ENCODE assay signal across 8 cellular contexts in genomic region chr7:100429637-100430449, GRCh38. TPM values are rescaled to one million over a fixed set of nuclear protein-coding genes. Genes with fewer than 3 reads are reported as not detected.
DNase-seq lines count a peak whose midpoint lies in the region; ATAC-seq and TF ChIP-seq lines count a peak whose summit lies in the region.

Gene MEPCE (plus strand): TSS chr7:100429831. CDS start chr7:100430019, 188 bp downstream.

- H3K4me2 ChIP-seq in parathyroid adenoma (ENCODE audit: low read length) = peak within 1 kb of the TSS; percentile 99

- peaks cover 6% of the 10 kb centered on the region for H3K79me2 ChIP-seq in parathyroid adenoma

- H3K27me3 ChIP-seq in adipocyte (replicated peaks; ENCODE audit: control insufficient read depth, insufficient read depth, low read length) (no peaks in the 10 kb centered on the region), parathyroid adenoma (ENCODE audit: control insufficient read depth, insufficient read depth, low read length) (no peaks in the 10 kb centered on the region), thyroid gland (no peaks in the 10 kb centered on the region)

- peaks cover 29% of the 10 kb centered on the region for H3K4me1 ChIP-seq in adipocyte (ENCODE audit: control insufficient read depth, insufficient read depth, low read length)
- peaks cover 30% of the 10 kb centered on the region for H3K4me1 ChIP-seq in parathyroid adenoma
- H3K4me1 ChIP-seq in thyroid gland = peaks cover 34 to 51% of the 10 kb centered on the region in 2 donors

- ATAC-seq in HG02763 (IDR thresholded peaks at IDR 0.05; ENCODE audit: unreplicated experiment) = peak; percentile 39
- peak; percentile 76 for ATAC-seq in Right ventricle myocardium superior (ENCODE audit: poor library complexity)

- H3K4me3 ChIP-seq in GM12865 (ENCODE audit: low read depth, low read length) (peak within 1 kb of the TSS; percentile 64), adipocyte (ENCODE audit: low read length) (peak within 1 kb of the TSS; percentile 98), parathyroid adenoma (ENCODE audit: low read depth, low read length) (peak within 1 kb of the TSS; percentile 99), thyroid gland (replicated peaks in 1 of 3) (peak within 1 kb of the TSS; percentile 36 to 89 (median 88))

- TF ChIP-seq CTCF in GM12865 (IDR thresholded peaks at IDR 0.05; ENCODE audit: insufficient read depth, low read depth, low read length, missing control alignments) (no peak), parathyroid adenoma (IDR thresholded peaks at IDR 0.05) (no peak), thyroid gland (IDR thresholded peaks at IDR 0.05) (no peak)

- H3K27ac ChIP-seq in parathyroid adenoma = peak within 1 kb of the TSS; percentile 100
- H3K27ac ChIP-seq in thyroid gland = peak within 1 kb of the TSS; percentile 99 to 100 (median 99)

- 0% methylated on average over 35 to 39 of the region's 94 CpGs for WGBS in thyroid gland, 2 donors

- no peaks in the 10 kb centered on the region for H3K9me3 ChIP-seq in adipocyte (ENCODE audit: control insufficient read depth, low read length)
- H3K9me3 ChIP-seq in parathyroid adenoma (ENCODE audit: control insufficient read depth, low read length) = no peaks in the 10 kb centered on the region
- no peaks in the 10 kb centered on the region for H3K9me3 ChIP-seq in thyroid gland

- intact Hi-C loops in Right ventricle myocardium superior (cut with DNase I) (no loop called here), thyroid gland (cut with DNase I) (no loop called here)

- TF ChIP-seq POLR2A in thyroid gland (IDR thresholded peaks at IDR 0.05) = peak in 1 of 2 donors; percentile 82

- peaks cover 30% of the 10 kb centered on the region for H3K36me3 ChIP-seq in adipocyte (ENCODE audit: control insufficient read depth, insufficient read depth, low read length, severe bottlenecking)
- H3K36me3 ChIP-seq in parathyroid adenoma (ENCODE audit: control insufficient read depth, insufficient read depth, low read length) = no peaks in the 10 kb centered on the region
- peaks cover 17 to 20% of the 10 kb centered on the region in 2 donors for H3K36me3 ChIP-seq in thyroid gland

- H3K9ac ChIP-seq in adipocyte (ENCODE audit: low read length) = peak within 1 kb of the TSS; percentile 95
- peak within 1 kb of the TSS; percentile 100 for H3K9ac ChIP-seq in parathyroid adenoma

- peak within 1 kb of the TSS; percentile 99 for H2AFZ ChIP-seq in parathyroid adenoma

- DNase-seq in GM12865 (ENCODE audit: low read depth) (peak; percentile 98), NCI-H146 (lab: John Stamatoyannopoulos, UW) (peak; percentile 97), T-helper 1 cell (peak; percentile 88 to 96 (median 94)), adipocyte (ENCODE audit: low read depth) (peak; percentile 100), Right ventricle myocardium superior (peak; percentile 99), thyroid gland (peak; percentile 97 to 98)

RNA-seq across cellular contexts. Expression of gene MEPCE, which starts in this region (rescaled TPM):
- total RNA-seq in Right ventricle myocardium superior (22.2 TPM), thyroid gland (10 to 100 TPM; 42.9 to 48.7 (median 45.6) TPM)

Comparison
In these comparisons a context has a peak if more than half of its experiments do, and no peak if none do; other contexts are left out.
1. Peak in every context shown above with its lines: DNase-seq, ATAC-seq, H3K4me3 ChIP-seq and H3K27ac ChIP-seq.